ENCODE assay signal across 9 cellular contexts in the genomic region with DNA sequence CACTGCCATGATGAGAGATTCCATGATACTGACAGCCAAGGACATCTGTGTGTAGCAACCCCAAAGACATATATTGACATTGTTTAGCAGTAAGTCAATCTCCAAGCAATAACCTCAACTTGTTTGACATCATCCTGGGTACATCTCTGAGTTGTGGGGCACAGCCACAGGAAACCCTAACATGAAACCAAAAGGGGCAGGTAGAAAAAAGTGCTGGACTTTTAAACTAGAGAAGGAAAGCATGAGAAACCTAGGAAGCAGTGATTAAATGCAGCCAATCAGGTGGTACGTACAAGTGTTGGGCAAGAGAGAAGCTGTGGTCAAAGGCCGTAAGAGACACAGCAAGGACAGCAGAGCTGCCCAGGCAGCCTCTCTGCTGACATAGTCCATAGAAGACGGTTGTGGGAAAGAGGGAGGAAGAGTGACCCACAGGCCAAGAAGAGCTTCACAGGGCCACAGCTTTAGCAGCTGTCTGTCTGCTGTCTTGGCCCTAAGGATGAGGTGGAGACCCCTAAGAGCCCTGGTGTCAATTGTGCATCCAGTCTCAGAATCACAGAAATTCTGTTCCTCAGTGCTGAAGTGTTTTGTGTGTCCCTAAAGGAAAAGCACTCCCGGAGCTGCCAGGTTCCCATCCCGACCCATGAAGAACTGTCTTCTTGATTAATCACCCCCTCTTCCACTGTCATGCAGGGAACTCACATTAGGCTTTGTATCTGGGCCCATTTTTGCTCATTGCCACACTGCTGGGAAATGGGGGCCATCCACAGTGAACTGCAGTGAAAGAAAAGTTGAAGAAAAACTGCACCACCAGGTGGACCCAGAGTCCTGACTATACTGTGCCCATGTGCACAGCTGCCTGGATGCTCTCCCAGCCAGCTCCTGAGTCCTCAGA. TPM values are rescaled to one million over a fixed set of nuclear protein-coding genes. Genes with fewer than 3 reads are reported as not detected.
DNase-seq lines count a peak whose midpoint lies in the region; ATAC-seq and TF ChIP-seq lines count a peak whose summit lies in the region.
"Had no signal": no experiment of that assay in that cellular context is flagged by ENCODE, and none has a peak within 500 bp of the region (broad histone marks: within the 10 kb centered on the region; RNA-seq: fewer than 3 reads in every experiment).

No MANE protein-coding gene starts in this region.

- no peaks in the 10 kb centered on the region for H3K36me3 ChIP-seq in Caco-2 (ENCODE audit: control insufficient read depth, insufficient read depth, low read length)

- H3K27me3 ChIP-seq in Caco-2 (replicated peaks; ENCODE audit: control insufficient read depth, insufficient read depth, low read length) (no peaks in the 10 kb centered on the region), H9 (ENCODE audit: insufficient read depth, low read length) (no peaks in the 10 kb centered on the region)

- intact Hi-C loops in Caco-2 (cut with micrococcal nuclease; ENCODE audit: unreplicated experiment) = loop anchor here (1.0 to 10.0 kb wide), 2 partner anchors 252 to 1064 kb away; a partner anchor contains a TSS

- no peaks in the 10 kb centered on the region for H3K9me3 Mint-ChIP-seq in Caco-2 (ENCODE audit: unreplicated experiment)
- no peaks in the 10 kb centered on the region for H3K9me3 Mint-ChIP-seq in H9

- H3K4me1 Mint-ChIP-seq in Caco-2 (ENCODE audit: low read depth, unreplicated experiment) = no peaks in the 10 kb centered on the region
- H3K4me1 Mint-ChIP-seq in H9 = peaks cover 4 to 12% of the 10 kb centered on the region in 2 experiments

- H3K23ac ChIP-seq in H9 (ENCODE audit: insufficient read length, low read depth, low read length) = no peak overlapping the region

- H3K4me2 ChIP-seq in H9 (ENCODE audit: insufficient read depth, insufficient read length, low read length) = no peak overlapping the region

- no peak overlapping the region for H3T11ph ChIP-seq in H9 (ENCODE audit: low read length)

- H3K4me3 ChIP-seq in Caco-2 (ENCODE audit: low read depth, low read length) (no peak overlapping the region), cardiac fibroblast (replicated peaks in 1 of 2; ENCODE audit: low read depth in 2 of 2, low read length in 2 of 2) (no peak overlapping the region)

- peak; percentile 45 to 50 for TF ChIP-seq CTCF in Caco-2 (IDR thresholded peaks at IDR 0.05; ENCODE audit: insufficient read depth in 1 of 2, low read depth in 1 of 2, low read length in 1 of 2, severe bottlenecking in 1 of 2, unreplicated experiment in 1 of 2)
- peak; percentile 68 for TF ChIP-seq CTCF in H9 (conservative IDR thresholded peaks at IDR 0.05)
- peak; percentile 49 for TF ChIP-seq CTCF in cardiac fibroblast (IDR thresholded peaks at IDR 0.05; ENCODE audit: low read depth, low read length)

- no peak overlapping the region for H2AK5ac ChIP-seq in H9 (ENCODE audit: insufficient read length, low read length)

- H3K79me1 ChIP-seq in H9 (ENCODE audit: insufficient read depth, low read depth, low read length, poor library complexity, severe bottlenecking) = no peaks in the 10 kb centered on the region

- H3K4me1 ChIP-seq in Caco-2 = no peaks in the 10 kb centered on the region
- H3K4me1 ChIP-seq in H9 (ENCODE audit: insufficient read depth, low read length) = no peaks in the 10 kb centered on the region

- no peaks in the 10 kb centered on the region for H3K9me3 ChIP-seq in Caco-2
- H3K9me3 ChIP-seq in H9 (ENCODE audit: control insufficient read depth, low read depth, low read length) = no peaks in the 10 kb centered on the region

- no peaks in the 10 kb centered on the region for H3K79me2 ChIP-seq in H9 (ENCODE audit: insufficient read depth, low read length)

- H4K8ac ChIP-seq in H9 (replicated peaks; ENCODE audit: insufficient read length, low read depth, low read length) = no peak overlapping the region

- CTCF ChIA-PET in Caco-2 (lab: Charles Lee) = interaction anchor here (0.6 to 1.5 kb wide), 7 partner anchors 25 to 333 kb away, joined by 3 to 5 read pairs (median 3); no protein-coding TSS in a partner anchor

- H3K4ac ChIP-seq in H9 (ENCODE audit: low read depth, low read length) = no peak overlapping the region

- H3K23me2 ChIP-seq in H9 (ENCODE audit: insufficient read length, low read depth, low read length, poor library complexity, severe bottlenecking) = no peaks in the 10 kb centered on the region

- no peak overlapping the region for H3K9ac ChIP-seq in H9 (ENCODE audit: extremely low read depth, insufficient read length, low read length)

- H2BK5ac ChIP-seq in H9 (ENCODE audit: insufficient read length, low read length) = no peak overlapping the region

- H2BK20ac ChIP-seq in H9 (ENCODE audit: low read depth, low read length, poor library complexity, severe bottlenecking) = no peak overlapping the region

- no TSS peak for BruUV-seq in Caco-2 (replicated peaks; lab: Mats Ljungman, UMichigan)

- H4K5ac ChIP-seq in H9 (ENCODE audit: insufficient read length, low read depth, low read length) = no peak overlapping the region

- H2BK12ac ChIP-seq in H9 (ENCODE audit: insufficient read length, low read depth, low read length) = no peak overlapping the region

- no peak overlapping the region for H3K27ac ChIP-seq in H9 (ENCODE audit: insufficient read length, low read depth, low read length)

- H2BK15ac ChIP-seq in H9 (ENCODE audit: low read depth, low read length) = no peak overlapping the region

- POLR2A ChIA-PET in Caco-2 (lab: Charles Lee) = no interaction called here

- no peak overlapping the region for H4K91ac ChIP-seq in H9 (ENCODE audit: insufficient read length, low read depth, low read length)

- ATAC-seq in GM19452 (IDR thresholded peaks at IDR 0.05; ENCODE audit: unreplicated experiment) (no peak), GM19035 (IDR thresholded peaks at IDR 0.05; ENCODE audit: unreplicated experiment) (no peak), GM21529 (IDR thresholded peaks at IDR 0.05; ENCODE audit: unreplicated experiment) (no peak)
- ATAC-seq: left colon had no signal

- H3K18ac ChIP-seq in H9 (ENCODE audit: insufficient read length, low read depth, low read length) = no peak overlapping the region

- no peak overlapping the region for H3K56ac ChIP-seq in H9 (ENCODE audit: insufficient read length, low read depth, low read length)

- DNase-seq in Caco-2 (peak; percentile 57 to 58), H9 (peak; percentile 70), NCI-H526 (lab: John Stamatoyannopoulos, UW) (peak; percentile 33 to 71), cardiac fibroblast (ENCODE audit: low read depth in 2 of 2) (peak; percentile 56 to 62), mucosa of gallbladder (ENCODE audit: low spot score) (peak; percentile 48)

- H4K20me1 ChIP-seq in H9 (ENCODE audit: control insufficient read depth, insufficient read depth, insufficient read length) = peaks cover 2% of the 10 kb centered on the region

- no CpG with 5 or more reads among the region's 5 CpGs for WGBS in H9 (ENCODE audit: extremely low coverage, insufficient read length, low lambda C conversion rate)

- H3K14ac ChIP-seq in H9 (ENCODE audit: insufficient read depth, low read length) = no peak overlapping the region; the same call in 1 of the 2 replicates

- no peaks in the 10 kb centered on the region for H3K27me3 Mint-ChIP-seq in Caco-2 (ENCODE audit: insufficient read depth, unreplicated experiment)
- H3K27me3 Mint-ChIP-seq in H9 (ENCODE audit: low read depth) = no peaks in the 10 kb centered on the region

- H2AFZ ChIP-seq in H9 (ENCODE audit: low read length) = no peak overlapping the region

- H3K36me3 Mint-ChIP-seq in Caco-2 (ENCODE audit: insufficient read depth, unreplicated experiment) = no peaks in the 10 kb centered on the region
- no peaks in the 10 kb centered on the region for H3K36me3 Mint-ChIP-seq in H9 (ENCODE audit: insufficient read depth in 1 of 3, low read depth in 3 of 3)

- H2BK120ac ChIP-seq in H9 (ENCODE audit: low read depth, low read length, poor library complexity, severe bottlenecking) = no peak overlapping the region

- H3K4me3 Mint-ChIP-seq in Caco-2 (ENCODE audit: unreplicated experiment) (no peak overlapping the region), H9 (no peak overlapping the region)

- H3K27ac Mint-ChIP-seq in Caco-2 (ENCODE audit: unreplicated experiment) = no peak overlapping the region
- peak overlapping the region in 1 of 3 experiments; percentile 76; a peak in 3 of 7 replicates for H3K27ac Mint-ChIP-seq in H9

RNA-seq across cellular contexts. Expression of a gene that starts 25.4 kb away (rescaled TPM):
- 0.41 and 1.2 TPM in 2 replicates for total RNA-seq in Caco-2 (2022)
- 33.9 and 37.0 TPM in 2 replicates for total RNA-seq in H9 (2021)
- 15.3 TPM for total RNA-seq in mucosa of gallbladder
